22 cellular contexts compared by ENCODE assay signal in genomic region chr19:11387154-11388034, GRCh38. TPM values are rescaled to one million over a fixed set of nuclear protein-coding genes. Genes with fewer than 3 reads are reported as not detected.
DNase-seq lines count a peak whose midpoint lies in the region; ATAC-seq, FAIRE-seq and TF ChIP-seq lines count a peak whose summit lies in the region.
"Had no signal": no experiment of that assay in that cellular context is flagged by ENCODE, and none has a peak within 500 bp of the region (broad histone marks: within the 10 kb centered on the region; RNA-seq: fewer than 3 reads in every experiment).

No MANE protein-coding gene starts in this region.

- peaks cover 9% of the 10 kb centered on the region for H3K9me3 Mint-ChIP-seq in WTC11

- no peaks in the 10 kb centered on the region for H3K36me3 ChIP-seq in OCI-LY7 (ENCODE audit: insufficient read depth, low read length)
- no peaks in the 10 kb centered on the region for H3K36me3 ChIP-seq in lower lobe of right lung
- H3K36me3 ChIP-seq: colonic mucosa, HAP-1, thyroid gland had no signal

- H3K4me1 Mint-ChIP-seq in WTC11 = peaks cover 5% of the 10 kb centered on the region; the same call in 1 of the 2 replicates

- no peaks in the 10 kb centered on the region; the same call in 1 of the 2 replicates for H3K27me3 Mint-ChIP-seq in WTC11 (ENCODE audit: low read depth)

- peaks cover 34% of the 10 kb centered on the region for H3K4me1 ChIP-seq in OCI-LY7 (ENCODE audit: insufficient read depth, low read length, poor library complexity, severe bottlenecking)
- peaks cover 38% of the 10 kb centered on the region for H3K4me1 ChIP-seq in lower lobe of right lung

- H3K4me2 ChIP-seq in OCI-LY7 (ENCODE audit: low read length) = peak overlapping the region; percentile 66

- H3K4me3 Mint-ChIP-seq in WTC11 = no peak overlapping the region

- DNase-seq in CD1c-positive myeloid dendritic cell (ENCODE audit: extremely low spot score) (peak; percentile 63), KG1 (lab: John Stamatoyannopoulos, UW) (peak; percentile 15), OCI-LY7 (ENCODE audit: low spot score) (peak; percentile 65), lower lobe of right lung (no peak), HTR-8/SVneo (ENCODE audit: insufficient read length, low spot score) (no peak), OCI-M1 (lab: John Stamatoyannopoulos, UW) (no peak), WTC11 (ENCODE audit: low spot score) (no peak)
- DNase-seq: activated CD8-positive, alpha-beta memory T cell treated with anti-CD3 and anti-CD28 coated beads for 24 hours; activated effector memory CD4-positive, alpha-beta T cell treated with anti-CD3 and anti-CD28 coated beads, Interleukin-2, amount 50 U/mL, for 16 hours; colonic mucosa; erythroblast; islet precursor cell; midbrain; NCI-H1694; NCI-H526; SHP77; stimulated activated CD4-positive, alpha-beta T cell treated with anti-CD3 and anti-CD28 coated beads, Interleukin-4, amount 100 ng/mL, for 1 hour; thyroid gland had no signal

- H3K36me3 Mint-ChIP-seq in WTC11 = 0 out of 2 replicates have a peak, but pooled peaks cover 3% of the 10 kb centered on the region

- TF ChIP-seq CTCF in OCI-LY7 (conservative IDR thresholded peaks at IDR 0.05; ENCODE audit: low read length) (no peak), lower lobe of right lung (IDR thresholded peaks at IDR 0.05) (no peak), WTC11 (IDR thresholded peaks at IDR 0.05) (no peak)

- peak overlapping the region; percentile 91 for H2AFZ ChIP-seq in OCI-LY7 (ENCODE audit: low read length)

- H3K4me3 ChIP-seq in OCI-LY7 (ENCODE audit: low read depth, low read length, poor library complexity, severe bottlenecking) (peak overlapping the region; percentile 23), lower lobe of right lung (no peak overlapping the region)
- H3K4me3 ChIP-seq: colonic mucosa, HAP-1, thyroid gland had no signal

- ATAC-seq in lower lobe of right lung = peak in 1 of 2 donors; percentile 19
- ATAC-seq in GM21515 (IDR thresholded peaks at IDR 0.05; ENCODE audit: unreplicated experiment) = no peak
- ATAC-seq in WTC11 = no peak

- FAIRE-seq in HTR-8/SVneo (lab: Jason Lieb, UNC) = no peak
- FAIRE-seq: astrocyte, TTC549 had no signal

- POLR2A ChIA-PET in OCI-LY7 (lab: Charles Lee) (interaction anchor here (0.6 to 1.3 kb wide), 2 partner anchors 13 to 27 kb away, joined by 3 to 4 read pairs; partner anchors contain the start of gene SWSAP1), WTC11 (lab: Charles Lee) (no interaction called here)

- H3K9me3 ChIP-seq in OCI-LY7 (ENCODE audit: low read length) (no peaks in the 10 kb centered on the region), lower lobe of right lung (peaks cover 3% of the 10 kb centered on the region)
- H3K9me3 ChIP-seq: colonic mucosa, HAP-1, thyroid gland had no signal

- no peaks in the 10 kb centered on the region for H3K79me2 ChIP-seq in OCI-LY7 (ENCODE audit: insufficient read depth, low read depth, low read length)

- CTCF ChIA-PET in OCI-LY7 (lab: Charles Lee; ENCODE audit: unreplicated experiment) = no interaction called here
- CTCF ChIA-PET in WTC11 (lab: Charles Lee) = interaction anchor here (0.7 to 0.8 kb wide), 2 partner anchors 26 to 505 kb away, joined by 3 to 4 read pairs; no protein-coding TSS in a partner anchor

- H3K9me2 ChIP-seq in OCI-LY7 (ENCODE audit: insufficient read depth, low read length) = no peaks in the 10 kb centered on the region

- no peaks in the 10 kb centered on the region for H4K20me1 ChIP-seq in OCI-LY7 (ENCODE audit: insufficient read depth, low read length)

- intact Hi-C loops in OCI-LY7 (cut with micrococcal nuclease; ENCODE audit: unreplicated experiment) (no loop called here), lower lobe of right lung (cut with DNase I) (no loop called here)

- no TSS peak for BruUV-seq in OCI-LY7 (replicated peaks; lab: Mats Ljungman, UMichigan)

- H3K27ac ChIP-seq in OCI-LY7 (ENCODE audit: low read depth, low read length, poor library complexity, severe bottlenecking) = peak overlapping the region; percentile 56
- peak overlapping the region; percentile 51 for H3K27ac ChIP-seq in lower lobe of right lung
- H3K27ac ChIP-seq: colonic mucosa, thyroid gland had no signal

- peaks cover 8% of the 10 kb centered on the region for H3K27me3 ChIP-seq in lower lobe of right lung (ENCODE audit: low read depth)
- H3K27me3 ChIP-seq: colonic mucosa, thyroid gland had no signal

- H3K27ac Mint-ChIP-seq in WTC11 = no peak overlapping the region

TF ChIP-seq in WTC11, 78 proteins besides CTCF, POLR2A, EP300 and RAD21:
- TF ChIP-seq CREB1 (CRISPR knock-in tag; IDR thresholded peaks at IDR 0.05) (no peak), ZNF425 (CRISPR knock-in tag; conservative IDR thresholded peaks at IDR 0.05) (no peak), ZNF671 (CRISPR knock-in tag; IDR thresholded peaks at IDR 0.05) (no peak), ZNF219 (CRISPR knock-in tag; IDR thresholded peaks at IDR 0.05; ENCODE audit: borderline replicate concordance) (no peak), E2F4 (CRISPR knock-in tag; IDR thresholded peaks at IDR 0.05; ENCODE audit: borderline replicate concordance, low read depth) (no peak), NR1H2 (CRISPR knock-in tag; IDR thresholded peaks at IDR 0.05) (no peak), CBFB (CRISPR knock-in tag; IDR thresholded peaks at IDR 0.05; ENCODE audit: low read depth) (no peak), MXD4 (CRISPR knock-in tag; IDR thresholded peaks at IDR 0.05; ENCODE audit: borderline replicate concordance) (no peak), NR3C1 (CRISPR knock-in tag; conservative IDR thresholded peaks at IDR 0.05; ENCODE audit: low read depth) (no peak), ZNF232 (CRISPR knock-in tag; IDR thresholded peaks at IDR 0.05) (no peak), TEAD1 (CRISPR knock-in tag; IDR thresholded peaks at IDR 0.05) (no peak), ZNF396 (CRISPR knock-in tag; IDR thresholded peaks at IDR 0.05; ENCODE audit: borderline replicate concordance) (no peak), FOXP4 (CRISPR knock-in tag; IDR thresholded peaks at IDR 0.05) (no peak), ESRRA (CRISPR knock-in tag; IDR thresholded peaks at IDR 0.05; ENCODE audit: borderline replicate concordance) (no peak), FOXK1 (CRISPR knock-in tag; IDR thresholded peaks at IDR 0.05) (no peak)

RNA-seq across cellular contexts. Expression of gene EPOR, which starts 3.3 kb away (rescaled TPM):
- 9.9 and 19.6 TPM in 2 replicates for total RNA-seq in OCI-LY7 (2014; rRNA removed; shearing (Covaris generic))
- 11.3 and 15.7 TPM in 2 replicates for total RNA-seq in OCI-LY7 (2022)
- 16.4 TPM for total RNA-seq in lower lobe of right lung
- 16.8 to 20.9 TPM (median 20.4 TPM) in 3 replicates for total RNA-seq in WTC11 (2021)

RNA-seq across cellular contexts. Expression of gene SWSAP1, which starts 12.9 kb away (rescaled TPM):
- total RNA-seq in OCI-LY7 (2014; rRNA removed; shearing (Covaris generic)) = 5.6 and 6.6 TPM in 2 replicates
- total RNA-seq in OCI-LY7 (2022) (5.6 and 6.8 TPM in 2 replicates), lower lobe of right lung (3.6 TPM), WTC11 (2021) (2.4 to 3.9 TPM (median 3.0 TPM) in 3 replicates)

RNA-seq across cellular contexts. Expression of gene RGL3, which starts 31.7 kb away (rescaled TPM):
- 0.41 TPM in 1 of 2 replicates, not detected in the other for total RNA-seq in OCI-LY7 (2014; rRNA removed; shearing (Covaris generic))
- total RNA-seq in OCI-LY7 (2022) (0.49 and 0.61 TPM in 2 replicates), lower lobe of right lung (55.8 TPM), WTC11 (2021) (69.0 to 88.3 TPM (median 86.0 TPM) in 3 replicates)

RNA-seq across cellular contexts. Expression of gene PLPPR2, which starts 32.2 kb away (rescaled TPM):
- total RNA-seq in OCI-LY7 (2014; rRNA removed; shearing (Covaris generic)) = 0.54 and 0.88 TPM in 2 replicates
- total RNA-seq in OCI-LY7 (2022) = 2.7 and 3.6 TPM in 2 replicates
- 21.3 TPM for total RNA-seq in lower lobe of right lung
- total RNA-seq in WTC11 (2021) = 7.5 to 9.6 TPM (median 8.4 TPM) in 3 replicates

RNA-seq across cellular contexts. Expression of gene CCDC159, which starts 41.1 kb away (rescaled TPM):
- total RNA-seq in OCI-LY7 (2014; rRNA removed; shearing (Covaris generic)) = 13.3 and 14.1 TPM in 2 replicates
- total RNA-seq in OCI-LY7 (2022) (18.9 and 26.1 TPM in 2 replicates), lower lobe of right lung (37.3 TPM), WTC11 (2021) (5.5 to 8.5 TPM (median 6.8 TPM) in 3 replicates)

Comparison
In these comparisons a context has a peak if more than half of its experiments do, and no peak if none do; other contexts are left out.
1. DNase-seq: peak in CD1c-positive myeloid dendritic cell (single experiment), KG1 (single experiment) and OCI-LY7 (single experiment); none in lower lobe of right lung (single experiment), HTR-8/SVneo (single experiment), OCI-M1 (single experiment) and WTC11 (single experiment).
2. RNA of gene RGL3, which starts 31.7 kb away (total RNA-seq): 69.0 to 88.3 TPM in WTC11 and 55.8 TPM in lower lobe of right lung (single experiment); 0.41 to 0.61 TPM in OCI-LY7; every median in the first group is over 10 times any median in the second.